ENCODE assay signal across 12 cellular contexts in genomic region chr2:134736167-134736885, GRCh38. TPM values are rescaled to one million over a fixed set of nuclear protein-coding genes. Genes with fewer than 3 reads are reported as not detected.
DNase-seq lines count a peak whose midpoint lies in the region; ATAC-seq and TF ChIP-seq lines count a peak whose summit lies in the region.
"Had no signal": no experiment of that assay in that cellular context is flagged by ENCODE, and none has a peak within 500 bp of the region (broad histone marks: within the 10 kb centered on the region; RNA-seq: fewer than 3 reads in every experiment).

No MANE protein-coding gene starts in this region.

- H3K4me3 Mint-ChIP-seq in stimulated activated naive CD8-positive, alpha-beta T cell treated with anti-CD3 and anti-CD28 coated beads, Interleukin-15, amount 100 ng/mL, for 72 hours, result no peak overlapping the region
- H3K4me3 Mint-ChIP-seq: activated T-helper 1 cell treated with anti-CD3 and anti-CD28 coated beads, Interleukin-12 subunit alpha, Interleukin-12 subunit beta, Interleukin-2, Interleukin-4 antibody, amounts not matched to agents 30 ng/mL and 10 ng/mL and 1 ng/mL, durations not matched to agents 14 hours and 24 hours and 36 hours had no signal

- in situ Hi-C loops in astrocyte of the cerebellum (cut with HindIII; ENCODE audit: low sequenced_read_pairs), result no loop called here

- H3K4me1 Mint-ChIP-seq in stimulated activated naive CD8-positive, alpha-beta T cell treated with anti-CD3 and anti-CD28 coated beads, Interleukin-15, amount 100 ng/mL, for 72 hours, result no peaks in the 10 kb centered on the region
- H3K4me1 Mint-ChIP-seq: CD8-positive, alpha-beta memory T cell had no signal

- no peak overlapping the region for H3K4me3 ChIP-seq in astrocyte of the cerebellum (ENCODE audit: low read depth, low read length)

- ATAC-seq in stimulated activated naive CD8-positive, alpha-beta T cell treated with anti-CD3 and anti-CD28 coated beads, Interleukin-15, amount 100 ng/mL, for 72 hours, result no peak
- ATAC-seq in HG03342 (IDR thresholded peaks at IDR 0.05; ENCODE audit: unreplicated experiment), result no peak
- ATAC-seq: SK-N-SH treated with all-trans-retinoic acid at 6 μM for 48 hours had no signal

- peak; percentile 83 for DNase-seq in Daoy (ENCODE audit: low read depth)
- peak; percentile 85 for DNase-seq in MV-4-11 (lab: John Stamatoyannopoulos, UW)
- peak; percentile 66 for DNase-seq in astrocyte of the cerebellum (ENCODE audit: low read depth)
- DNase-seq in left kidney (ENCODE audit: low read depth, low spot score), result peak; percentile 12
- DNase-seq in stimulated activated naive CD8-positive, alpha-beta T cell treated with anti-CD3 and anti-CD28 coated beads, Interleukin-15, amount 100 ng/mL, for 72 hours, result no peak
- DNase-seq in mucosa of gallbladder (ENCODE audit: low spot score), result no peak
- DNase-seq in putamen (ENCODE audit: low spot score), result no peak
- DNase-seq: CD8-positive, alpha-beta memory T cell; NCI-H1417 treated with DMSO at 0.1 percent for 48 hours had no signal

- no peaks in the 10 kb centered on the region for H3K9me3 Mint-ChIP-seq in stimulated activated naive CD8-positive, alpha-beta T cell treated with anti-CD3 and anti-CD28 coated beads, Interleukin-15, amount 100 ng/mL, for 72 hours
- H3K9me3 Mint-ChIP-seq: activated T-helper 1 cell treated with anti-CD3 and anti-CD28 coated beads, Interleukin-12 subunit alpha, Interleukin-12 subunit beta, Interleukin-2, Interleukin-4 antibody, amounts not matched to agents 30 ng/mL and 10 ng/mL and 1 ng/mL, durations not matched to agents 14 hours and 24 hours and 36 hours had no signal

- no peak overlapping the region for H3K27ac Mint-ChIP-seq in stimulated activated naive CD8-positive, alpha-beta T cell treated with anti-CD3 and anti-CD28 coated beads, Interleukin-15, amount 100 ng/mL, for 72 hours
- H3K27ac Mint-ChIP-seq: activated T-helper 1 cell treated with anti-CD3 and anti-CD28 coated beads, Interleukin-12 subunit alpha, Interleukin-12 subunit beta, Interleukin-2, Interleukin-4 antibody, amounts not matched to agents 30 ng/mL and 10 ng/mL and 1 ng/mL, durations not matched to agents 14 hours and 24 hours and 36 hours; CD8-positive, alpha-beta memory T cell had no signal

- peaks cover 49% of the 10 kb centered on the region for H3K27me3 Mint-ChIP-seq in stimulated activated naive CD8-positive, alpha-beta T cell treated with anti-CD3 and anti-CD28 coated beads, Interleukin-15, amount 100 ng/mL, for 72 hours

- TF ChIP-seq CTCF in astrocyte of the cerebellum (IDR thresholded peaks at IDR 0.05; ENCODE audit: low read depth, low read length, missing control alignments), result no peak

RNA-seq across cellular contexts. Expression of gene TMEM163, which starts 17.5 kb away (rescaled TPM):
- 0.09 and 0.34 TPM in 2 replicates for total RNA-seq in Daoy (2014; rRNA removed; shearing (Covaris generic))
- 36.1 TPM for total RNA-seq in mucosa of gallbladder
- total RNA-seq: CD8-positive, alpha-beta memory T cell had no signal

Comparison
In these comparisons a context has a peak if more than half of its experiments do, and no peak if none do; other contexts are left out.
1. DNase-seq: peak in Daoy (single experiment), MV-4-11 (single experiment), astrocyte of the cerebellum (single experiment) and left kidney (single experiment); none in stimulated activated naive CD8-positive, alpha-beta T cell treated with anti-CD3 and anti-CD28 coated beads, Interleukin-15, amount 100 ng/mL, for 72 hours (0 of 2), mucosa of gallbladder (single experiment) and putamen (single experiment).
2. RNA of gene TMEM163, which starts 17.5 kb away (total RNA-seq): 36.1 TPM in mucosa of gallbladder (single experiment); 0.09 to 0.34 TPM in Daoy; every median in the first group is over 10 times any median in the second.